ENCODE assay signal across 15 cellular contexts in the genomic region with DNA sequence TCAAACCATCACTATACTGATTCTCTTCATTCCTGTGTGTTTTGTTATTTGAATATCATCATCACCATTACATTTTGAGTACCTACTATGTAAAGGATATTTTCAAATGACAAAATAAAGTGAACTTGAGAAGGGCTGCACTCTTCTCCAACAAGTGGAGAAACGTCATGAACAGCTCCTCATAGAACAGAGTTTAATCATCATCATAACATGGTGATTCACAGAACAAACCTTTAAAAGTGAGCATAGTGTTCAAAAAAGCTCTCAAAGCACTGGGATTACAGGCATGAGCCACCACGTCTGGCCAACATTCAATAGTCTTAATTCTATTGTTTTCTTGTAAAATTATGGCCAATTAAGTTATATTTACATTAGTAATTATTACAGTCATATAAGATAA.
"Had no signal": no experiment of that assay in that cellular context is flagged by ENCODE, and none has a peak within 500 bp of the region (broad histone marks: within the 10 kb centered on the region; RNA-seq: fewer than 3 reads in every experiment).

No MANE protein-coding gene starts in this region.

- ATAC-seq: activated CD8-positive, alpha-beta T cell treated with anti-CD3 and anti-CD28 coated beads for 36 hours; gastroesophageal sphincter; heart left ventricle; left lung; T-cell had no signal

- H3K36me3 ChIP-seq: gastroesophageal sphincter, heart left ventricle, left lung, tibial nerve had no signal

- H3K27me3 ChIP-seq: gastroesophageal sphincter, heart left ventricle, left lung, tibial nerve had no signal

- DNase-seq: activated B cell treated with CpG ODN at 0.5 μM for 24 hours; activated CD4-positive, alpha-beta T cell treated with anti-CD3 and anti-CD28 coated beads for 48 hours; activated CD8-positive, alpha-beta T cell treated with anti-CD3 and anti-CD28 coated beads for 36 hours; activated naive CD4-positive, alpha-beta T cell treated with Interleukin-2 at 50 U/mL for 16 hours; activated naive CD8-positive, alpha-beta T cell treated with anti-CD3 and anti-CD28 coated beads, Interleukin-2, amount 10 ng/mL, durations not matched to agents 7 days and 5 days; activated T-cell treated with anti-CD3 and anti-CD28 coated beads, Interleukin-2, amount 50 U/mL, for 1 hour; aorta; central memory CD4-positive, alpha-beta T cell; heart left ventricle; left lung; midbrain; T-cell had no signal

- H3K4me3 ChIP-seq: coronary artery, gastroesophageal sphincter, heart left ventricle, left lung, tibial nerve had no signal

- H3K27ac ChIP-seq: coronary artery, gastroesophageal sphincter, heart left ventricle, left lung, tibial nerve had no signal
